In the genomic region with DNA sequence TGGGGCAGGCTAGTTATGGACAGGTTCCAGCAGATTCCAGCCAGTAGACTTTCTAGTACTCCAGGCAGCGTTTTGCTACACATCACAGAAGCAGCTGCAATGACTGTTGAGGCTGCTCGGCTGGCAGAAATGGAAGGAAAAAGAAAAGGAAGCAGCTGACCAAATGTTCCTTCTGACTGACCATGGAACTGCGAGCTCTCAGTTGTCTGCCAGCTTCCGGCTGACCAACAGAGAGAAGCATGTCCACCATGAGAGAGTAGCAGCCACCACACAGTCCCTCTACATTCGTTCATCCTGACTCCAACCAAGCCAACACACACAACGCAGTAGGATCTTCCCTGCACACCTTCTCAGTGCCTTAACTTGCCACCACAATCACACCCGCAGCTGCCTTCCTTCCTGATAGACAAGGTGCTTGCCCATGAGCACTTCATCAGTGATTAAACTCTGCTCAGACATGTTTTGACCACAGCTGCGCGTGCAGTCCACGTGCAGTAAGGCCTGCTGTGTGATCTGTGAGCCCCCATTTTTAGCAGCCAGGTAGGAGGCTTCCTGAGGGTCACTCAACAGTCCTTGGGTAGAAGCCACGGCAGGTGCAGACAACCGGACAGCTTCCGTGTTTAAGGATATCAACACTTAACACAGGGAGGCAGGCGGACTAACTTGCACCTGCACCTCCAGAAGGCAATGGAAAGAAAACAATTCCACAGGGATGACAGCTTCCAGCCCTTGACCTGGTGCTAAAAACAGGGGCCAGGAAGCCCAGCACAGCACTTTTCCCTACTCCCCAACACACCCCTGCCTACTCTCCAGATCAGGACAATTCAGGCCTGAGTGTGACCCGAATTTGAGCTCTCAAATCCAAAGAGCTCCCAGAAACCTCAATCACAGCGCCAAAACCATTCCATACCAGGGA, we compare ENCODE assay signal across 8 cellular contexts. TPM values are rescaled to one million over a fixed set of nuclear protein-coding genes. Genes with fewer than 3 reads are reported as not detected.
DNase-seq lines count a peak whose midpoint lies in the region; ATAC-seq and TF ChIP-seq lines count a peak whose summit lies in the region.

No MANE protein-coding gene starts in this region.

- peak overlapping the region; percentile 89 to 93 (median 91) for H3K27ac ChIP-seq in gastroesophageal sphincter
- peak overlapping the region; percentile 77 for H3K27ac ChIP-seq in neutrophil

- no peak for DNase-seq in AG09309 (ENCODE audit: low read depth)
- DNase-seq in NCI-H345 (lab: John Stamatoyannopoulos, UW): peak; percentile 43
- DNase-seq in activated T-helper 1 cell treated with anti-CD3 and anti-CD28 coated beads, Interleukin-12 subunit alpha, Interleukin-12 subunit beta, Interleukin-2, Interleukin-4 antibody, amounts not matched to agents 30 ng/mL and 10 ng/mL and 1 ng/mL, durations not matched to agents 14 hours and 24 hours and 36 hours (ENCODE audit: low spot score): no peak
- no peak for DNase-seq in GM19238 (ENCODE audit: insufficient read length, low spot score)

- H3K4me3 Mint-ChIP-seq in activated T-helper 1 cell treated with anti-CD3 and anti-CD28 coated beads, Interleukin-12 subunit alpha, Interleukin-12 subunit beta, Interleukin-2, Interleukin-4 antibody, amounts not matched to agents 30 ng/mL and 10 ng/mL and 1 ng/mL, durations not matched to agents 14 hours and 24 hours and 36 hours: peak overlapping the region; percentile 89

- H3K27me3 Mint-ChIP-seq in activated T-helper 1 cell treated with anti-CD3 and anti-CD28 coated beads, Interleukin-12 subunit alpha, Interleukin-12 subunit beta, Interleukin-2, Interleukin-4 antibody, amounts not matched to agents 30 ng/mL and 10 ng/mL and 1 ng/mL, durations not matched to agents 14 hours and 24 hours and 36 hours (ENCODE audit: insufficient read depth): no peaks in the 10 kb centered on the region

- no peaks in the 10 kb centered on the region for H3K36me3 Mint-ChIP-seq in activated T-helper 1 cell treated with anti-CD3 and anti-CD28 coated beads, Interleukin-12 subunit alpha, Interleukin-12 subunit beta, Interleukin-2, Interleukin-4 antibody, amounts not matched to agents 30 ng/mL and 10 ng/mL and 1 ng/mL, durations not matched to agents 14 hours and 24 hours and 36 hours (ENCODE audit: low read depth)

- H3K9me3 Mint-ChIP-seq in activated T-helper 1 cell treated with anti-CD3 and anti-CD28 coated beads, Interleukin-12 subunit alpha, Interleukin-12 subunit beta, Interleukin-2, Interleukin-4 antibody, amounts not matched to agents 30 ng/mL and 10 ng/mL and 1 ng/mL, durations not matched to agents 14 hours and 24 hours and 36 hours: no peaks in the 10 kb centered on the region

- peak overlapping the region; percentile 79 for H3K4me3 ChIP-seq in AG09309 (ENCODE audit: control insufficient read depth, low read depth, low read length)
- peak overlapping the region; percentile 75 to 98 for H3K4me3 ChIP-seq in gastroesophageal sphincter
- peak overlapping the region; percentile 53 to 64 for H3K4me3 ChIP-seq in neutrophil (ENCODE audit: low read depth in 1 of 2, low read length in 1 of 2)

- H3K4me1 ChIP-seq in gastroesophageal sphincter (peaks cover 0 to 41% (median 7%) of the 10 kb centered on the region in 3 donors), neutrophil (ENCODE audit: control insufficient read depth in 1 of 2, insufficient read depth in 1 of 2, low read depth in 1 of 2, low read length in 1 of 2) (peaks cover 59 to 62% of the 10 kb centered on the region in 2 experiments)

- peaks cover 0 to 7% of the 10 kb centered on the region in 2 donors for H3K36me3 ChIP-seq in gastroesophageal sphincter
- H3K36me3 ChIP-seq in neutrophil: no peaks in the 10 kb centered on the region

- H3K27me3 ChIP-seq in gastroesophageal sphincter (no peaks in the 10 kb centered on the region), neutrophil (no peaks in the 10 kb centered on the region)

- H3K9me3 ChIP-seq in gastroesophageal sphincter: no peaks in the 10 kb centered on the region
- H3K9me3 ChIP-seq in neutrophil: no peaks in the 10 kb centered on the region

- TF ChIP-seq POLR2A in gastroesophageal sphincter (IDR thresholded peaks at IDR 0.05): no peak

- TF ChIP-seq EP300 in gastroesophageal sphincter (IDR thresholded peaks at IDR 0.05): no peak

- ATAC-seq in GM18868 (IDR thresholded peaks at IDR 0.05; ENCODE audit: unreplicated experiment): peak; percentile 28
- ATAC-seq in gastroesophageal sphincter: peak; percentile 11
- ATAC-seq in HG03521 (IDR thresholded peaks at IDR 0.05; ENCODE audit: unreplicated experiment): no peak

- peaks cover 36% of the 10 kb centered on the region for H3K4me1 Mint-ChIP-seq in activated T-helper 1 cell treated with anti-CD3 and anti-CD28 coated beads, Interleukin-12 subunit alpha, Interleukin-12 subunit beta, Interleukin-2, Interleukin-4 antibody, amounts not matched to agents 30 ng/mL and 10 ng/mL and 1 ng/mL, durations not matched to agents 14 hours and 24 hours and 36 hours (ENCODE audit: low read depth)

- H3K27ac Mint-ChIP-seq in activated T-helper 1 cell treated with anti-CD3 and anti-CD28 coated beads, Interleukin-12 subunit alpha, Interleukin-12 subunit beta, Interleukin-2, Interleukin-4 antibody, amounts not matched to agents 30 ng/mL and 10 ng/mL and 1 ng/mL, durations not matched to agents 14 hours and 24 hours and 36 hours: peak overlapping the region; percentile 83

- intact Hi-C loops in activated T-helper 1 cell treated with anti-CD3 and anti-CD28 coated beads, Interleukin-12 subunit alpha, Interleukin-12 subunit beta, Interleukin-2, Interleukin-4 antibody, amounts not matched to agents 30 ng/mL and 10 ng/mL and 1 ng/mL, durations not matched to agents 14 hours and 24 hours and 36 hours (cut with micrococcal nuclease): loop anchor here (1.0 to 2.0 kb wide), 2 partner anchors 9 to 70 kb away; a partner anchor contains a TSS

- WGBS in gastroesophageal sphincter (ENCODE audit: low coverage in 1 of 2), 2 donors: 12 to 28% methylated on average over 8 of the region's 16 CpGs

- TF ChIP-seq CTCF in AG09309 (IDR thresholded peaks at IDR 0.05; ENCODE audit: control insufficient read depth, insufficient read depth, low read depth, low read length, missing control alignments) (no peak), gastroesophageal sphincter (IDR thresholded peaks at IDR 0.05) (no peak), neutrophil (IDR thresholded peaks at IDR 0.05) (no peak)

RNA-seq across cellular contexts. Expression of a gene that starts 1.0 kb away (rescaled TPM):
- total RNA-seq in activated T-helper 1 cell treated with anti-CD3 and anti-CD28 coated beads, Interleukin-12 subunit alpha, Interleukin-12 subunit beta, Interleukin-2, Interleukin-4 antibody, amounts not matched to agents 30 ng/mL and 10 ng/mL and 1 ng/mL, durations not matched to agents 14 hours and 24 hours and 36 hours: 23.1 and 27.3 TPM in 2 replicates
- 10 to 100 TPM; 28.3 to 31.5 (median 29.7) TPM for total RNA-seq in gastroesophageal sphincter

RNA-seq across cellular contexts. Expression of a gene that starts 8.8 kb away (rescaled TPM):
- total RNA-seq in activated T-helper 1 cell treated with anti-CD3 and anti-CD28 coated beads, Interleukin-12 subunit alpha, Interleukin-12 subunit beta, Interleukin-2, Interleukin-4 antibody, amounts not matched to agents 30 ng/mL and 10 ng/mL and 1 ng/mL, durations not matched to agents 14 hours and 24 hours and 36 hours: 18.5 and 23.4 TPM in 2 replicates
- 10 to 100 TPM; 16.9 to 30.0 (median 20.7) TPM for total RNA-seq in gastroesophageal sphincter
